ENCODE assay signal across 16 cellular contexts in genomic region chr4:947491-947971, GRCh38. TPM values are rescaled to one million over a fixed set of nuclear protein-coding genes. Genes with fewer than 3 reads are reported as not detected.
"Had no signal": no experiment of that assay in that cellular context is flagged by ENCODE, and none has a peak within 500 bp of the region (broad histone marks: within the 10 kb centered on the region; RNA-seq: fewer than 3 reads in every experiment).

No MANE protein-coding gene starts in this region.

- DNase-seq: activated CD4-positive, alpha-beta T cell treated with anti-CD3 and anti-CD28 coated beads, Interleukin-2, amount 50 U/mL, for 48 hours; activated CD8-positive, alpha-beta memory T cell treated with anti-CD3 and anti-CD28 coated beads, Interleukin-2, amount 10 ng/mL, durations not matched to agents 7 days and 5 days; activated gamma-delta T cell; activated naive CD8-positive, alpha-beta T cell treated with anti-CD3 and anti-CD28 coated beads, Interleukin-2, amount 10 ng/mL, durations not matched to agents 7 days and 5 days; activated T-cell treated with anti-CD3 and anti-CD28 coated beads, Interleukin-2, amount 50 U/mL, for 48 hours; anterior cingulate cortex; hypothalamus; SW 1271; transverse colon had no signal

- H3K27me3 ChIP-seq: breast epithelium, transverse colon had no signal

- H3K9ac ChIP-seq: parathyroid adenoma had no signal

- H3K9me3 ChIP-seq: breast epithelium, transverse colon had no signal

- H3K36me3 ChIP-seq: breast epithelium, neural progenitor cell, transverse colon had no signal

- ATAC-seq: activated CD4-positive, CD25-positive, alpha-beta regulatory T cell treated with anti-CD3 and anti-CD28 coated beads, Interleukin-2, amount 50 U/mL, for 24 hours; activated CD8-positive, alpha-beta memory T cell treated with anti-CD3 and anti-CD28 coated beads, Interleukin-2, amount 10 ng/mL, durations not matched to agents 7 days and 5 days; esophagus mucosa had no signal

- H2AFZ ChIP-seq: neural progenitor cell, parathyroid adenoma had no signal

- FAIRE-seq: endometrium had no signal

- H3K4me2 ChIP-seq: neural progenitor cell had no signal

- H3K27ac ChIP-seq: breast epithelium, neural progenitor cell, parathyroid adenoma, transverse colon had no signal

- H3K4me1 ChIP-seq: breast epithelium, parathyroid adenoma, transverse colon had no signal

- H3K4me3 ChIP-seq: breast epithelium, neural progenitor cell, transverse colon had no signal

RNA-seq across cellular contexts. Expression of gene SLC26A1, which starts 45.7 kb away (rescaled TPM):
- total RNA-seq: activated CD8-positive, alpha-beta memory T cell treated with anti-CD3 and anti-CD28 coated beads, Interleukin-2, amount 10 ng/mL, durations not matched to agents 7 days and 5 days; esophagus mucosa; skeletal muscle tissue had no signal
